8 cellular contexts compared by ENCODE assay signal in genomic region chr11:64245797-64246623, GRCh38. TPM values are rescaled to one million over a fixed set of nuclear protein-coding genes. Genes with fewer than 3 reads are reported as not detected.
DNase-seq lines count a peak whose midpoint lies in the region; ATAC-seq and TF ChIP-seq lines count a peak whose summit lies in the region.

No MANE protein-coding gene starts in this region.

- no peaks in the 10 kb centered on the region; the same call in 1 of the 2 replicates for H3K4me1 ChIP-seq in BE2C
- peaks cover 16% of the 10 kb centered on the region for H3K4me1 ChIP-seq in iPS DF 6.9 (ENCODE audit: control insufficient read depth, insufficient read depth, low read length)
- peaks cover 48 to 65% (median 56%) of the 10 kb centered on the region in 3 donors for H3K4me1 ChIP-seq in skeletal muscle tissue (ENCODE audit: control insufficient read depth in 3 of 3, insufficient read depth in 3 of 3, low read length in 3 of 3)

- H3K36me3 ChIP-seq in BE2C (no peaks in the 10 kb centered on the region), iPS DF 6.9 (ENCODE audit: control insufficient read depth, insufficient read depth, low read length) (peaks cover 11% of the 10 kb centered on the region; the same call in 1 of the 2 replicates), skeletal muscle tissue (ENCODE audit: control insufficient read depth in 3 of 3, insufficient read depth in 3 of 3, low read length in 3 of 3) (peaks cover 4 to 12% (median 6%) of the 10 kb centered on the region in 3 donors)

- peak; percentile 48 for DNase-seq in BE2C
- DNase-seq in HT-29 (ENCODE audit: low spot score) = peak; percentile 84
- DNase-seq in SW480 (ENCODE audit: low spot score) = peak; percentile 89
- peak; percentile 88 for DNase-seq in amniotic epithelial cell (ENCODE audit: low read depth)
- no peak for DNase-seq in iPS DF 6.9 (ENCODE audit: low read depth, low spot score)

- H3K4me3 ChIP-seq in BE2C (ENCODE audit: low read depth, low read length) (peak overlapping the region; percentile 81), iPS DF 6.9 (ENCODE audit: low read length) (peak overlapping the region; percentile 87), skeletal muscle tissue (ENCODE audit: low read length in 3 of 3) (peak overlapping the region; percentile 88 to 96 (median 95))

- H3K9ac ChIP-seq in skeletal muscle tissue (ENCODE audit: low read depth in 1 of 3, low read length in 3 of 3) = peak overlapping the region; percentile 87 to 97 (median 95)

- no peak for TF ChIP-seq CTCF in BE2C (IDR thresholded peaks at IDR 0.05; ENCODE audit: low read depth, low read length)

- ATAC-seq in HG03025 (IDR thresholded peaks at IDR 0.05; ENCODE audit: low FRiP score, unreplicated experiment) (no peak), HG03139 (IDR thresholded peaks at IDR 0.05; ENCODE audit: unreplicated experiment) (no peak)

- H3K27ac ChIP-seq in iPS DF 6.9 (ENCODE audit: low read length) (no peak overlapping the region), skeletal muscle tissue (ENCODE audit: low read depth, low read length) (peak overlapping the region; percentile 93)

- H3K27me3 ChIP-seq in BE2C (no peaks in the 10 kb centered on the region), iPS DF 6.9 (ENCODE audit: control insufficient read depth, insufficient read depth, low read length) (no peaks in the 10 kb centered on the region), skeletal muscle tissue (ENCODE audit: control insufficient read depth in 3 of 3, insufficient read depth in 3 of 3, low read length in 3 of 3) (no peaks in the 10 kb centered on the region)

- H3K9me3 ChIP-seq in BE2C = no peaks in the 10 kb centered on the region
- H3K9me3 ChIP-seq in iPS DF 6.9 (ENCODE audit: control insufficient read depth, insufficient read depth, low read length) = no peaks in the 10 kb centered on the region
- H3K9me3 ChIP-seq in skeletal muscle tissue (ENCODE audit: control insufficient read depth in 3 of 3, low read length in 3 of 3) = no peaks in the 10 kb centered on the region

- WGBS in iPS DF 6.9 (ENCODE audit: insufficient coverage, insufficient read length) = no CpG with 5 or more reads among the region's 47 CpGs

RNA-seq across cellular contexts. Expression of gene PPP1R14B, which starts 0.7 kb away (rescaled TPM):
- 310 TPM for polyA plus RNA-seq in BE2C (2012; ENCODE audit: insufficient read depth, insufficient read length, low read depth)
- 643 and 699 TPM in 2 replicates for total RNA-seq in HT-29 (2014; rRNA removed; shearing (Covaris generic))
- 95.0 TPM for total RNA-seq in skeletal muscle tissue

RNA-seq across cellular contexts. Expression of gene FKBP2, which starts 5.1 kb away (rescaled TPM):
- polyA plus RNA-seq in BE2C (2012; ENCODE audit: insufficient read depth, insufficient read length, low read depth) = 110 TPM
- 241 and 259 TPM in 2 replicates for total RNA-seq in HT-29 (2014; rRNA removed; shearing (Covaris generic))
- 26.1 TPM for total RNA-seq in skeletal muscle tissue

RNA-seq across cellular contexts. Expression of gene PLCB3, which starts 5.3 kb away (rescaled TPM):
- polyA plus RNA-seq in BE2C (2012; ENCODE audit: insufficient read depth, insufficient read length, low read depth) = 18.9 TPM
- total RNA-seq in HT-29 (2014; rRNA removed; shearing (Covaris generic)) = 130 and 137 TPM in 2 replicates
- total RNA-seq in skeletal muscle tissue = 9.4 TPM

RNA-seq across cellular contexts. Expression of gene VEGFB, which starts 11.6 kb away (rescaled TPM):
- polyA plus RNA-seq in BE2C (2012; ENCODE audit: insufficient read depth, insufficient read length, low read depth) = 31.4 TPM
- total RNA-seq in HT-29 (2014; rRNA removed; shearing (Covaris generic)) = 49.2 and 53.7 TPM in 2 replicates
- 24.5 TPM for total RNA-seq in skeletal muscle tissue

RNA-seq across cellular contexts. Expression of gene DNAJC4, which starts 15.7 kb away (rescaled TPM):
- 20.3 TPM for polyA plus RNA-seq in BE2C (2012; ENCODE audit: insufficient read depth, insufficient read length, low read depth)
- 19.5 and 23.5 TPM in 2 replicates for total RNA-seq in HT-29 (2014; rRNA removed; shearing (Covaris generic))
- total RNA-seq in skeletal muscle tissue = 18.8 TPM

Comparison
In these comparisons a context has a peak if more than half of its experiments do, and no peak if none do; other contexts are left out.
1. RNA of gene PLCB3, which starts 5.3 kb away (total RNA-seq): 130 to 137 TPM in HT-29; 9.4 TPM in skeletal muscle tissue (single experiment); every median in the first group is over 10 times any median in the second.
2. Peak in every context shown above with its lines, with median percentiles within 50 percentile points of each other: H3K4me3 ChIP-seq.